9 cellular contexts compared by ENCODE assay signal in the genomic region with DNA sequence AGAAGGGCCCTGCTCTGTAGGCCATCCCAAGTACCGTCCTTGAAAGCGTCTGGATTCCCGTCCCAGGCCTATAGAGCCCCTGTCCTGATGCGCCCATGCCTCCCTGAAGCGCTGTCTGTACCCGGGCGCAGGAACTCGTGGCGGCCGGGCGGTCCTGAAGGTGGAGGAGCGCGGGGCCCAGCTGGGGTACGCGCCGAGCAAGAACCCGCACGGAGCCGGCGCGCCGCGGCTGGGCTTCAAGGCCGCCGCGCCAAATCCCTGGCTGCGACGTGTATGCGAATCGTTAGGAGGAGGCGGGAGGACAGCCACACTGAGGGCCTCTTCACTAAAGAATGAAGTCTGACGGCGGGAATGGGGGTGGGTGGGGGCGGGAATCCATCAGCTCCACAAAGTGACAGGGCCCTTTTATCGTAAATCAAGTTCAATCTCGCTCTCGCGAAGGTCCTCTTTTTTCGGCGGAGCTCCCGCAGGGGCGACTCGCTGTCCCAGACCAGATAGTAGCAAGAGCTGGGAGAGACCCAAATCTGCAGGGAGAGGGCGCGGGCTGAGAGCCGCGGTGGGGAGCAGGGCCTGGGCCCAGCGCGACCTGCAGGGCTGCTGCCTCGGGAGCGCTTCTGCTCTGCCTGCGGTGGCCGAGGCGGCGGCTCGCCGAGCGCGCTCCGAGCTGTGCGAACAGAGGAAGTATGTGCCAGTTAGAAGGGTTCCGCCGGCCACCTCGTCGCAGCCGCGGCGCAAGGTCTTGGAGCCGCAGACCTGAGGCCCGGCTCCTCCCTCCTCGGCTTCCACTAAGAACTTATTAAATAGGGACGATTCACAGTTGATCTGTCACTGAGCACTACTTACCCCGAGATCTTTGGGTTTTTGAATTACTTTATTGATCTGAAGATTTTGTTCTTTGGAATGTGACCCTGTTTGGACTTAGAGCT. TPM values are rescaled to one million over a fixed set of nuclear protein-coding genes. Genes with fewer than 3 reads are reported as not detected.
DNase-seq lines count a peak whose midpoint lies in the region; ATAC-seq, FAIRE-seq and TF ChIP-seq lines count a peak whose summit lies in the region.
"Had no signal": no experiment of that assay in that cellular context is flagged by ENCODE, and none has a peak within 500 bp of the region (broad histone marks: within the 10 kb centered on the region; RNA-seq: fewer than 3 reads in every experiment).

No MANE protein-coding gene starts in this region.

- H3K9me3 ChIP-seq in GM12878 (replicated peaks; ENCODE audit: control insufficient read depth, insufficient read depth, low read length) (no peaks in the 10 kb centered on the region; the same call in 2 of the 3 replicates), lower lobe of right lung (no peaks in the 10 kb centered on the region)

- TF ChIP-seq RAD21 in GM12878 (IDR thresholded peaks at IDR 0.05; ENCODE audit: insufficient read depth, low read depth, low read length), result no peak

- H3K4me3 ChIP-seq in GM12878 (no peak overlapping the region), lower lobe of right lung (peak overlapping the region; percentile 41)

- H3K4me1 ChIP-seq in GM12878 (ENCODE audit: control insufficient read depth, insufficient read depth, low read length), result no peaks in the 10 kb centered on the region
- H3K4me1 ChIP-seq in lower lobe of right lung, result peaks cover 17% of the 10 kb centered on the region

- peak; percentile 59 for ATAC-seq in Right ventricle myocardium inferior
- ATAC-seq in GM12878, result peak; percentile 40
- ATAC-seq in lower lobe of right lung, result peak; percentile 84 to 87
- ATAC-seq in GM21786 (IDR thresholded peaks at IDR 0.05; ENCODE audit: unreplicated experiment), result no peak
- ATAC-seq in GM19328 (IDR thresholded peaks at IDR 0.05; ENCODE audit: unreplicated experiment), result no peak
- no peak for ATAC-seq in HG03342 (IDR thresholded peaks at IDR 0.05; ENCODE audit: unreplicated experiment)

- H3K4me2 ChIP-seq in GM12878 (ENCODE audit: control insufficient read depth, insufficient read depth), result no peak overlapping the region

- in situ Hi-C loops in GM12878 (cut with MboI), result no loop called here

- 26% methylated on average over 71 of the region's 73 CpGs for WGBS in GM12878 (ENCODE audit: insufficient coverage, insufficient replicate concordance, low lambda C conversion rate, missing lambda C conversion rate)

- H4K20me1 ChIP-seq in GM12878 (ENCODE audit: control insufficient read depth, insufficient read depth), result no peaks in the 10 kb centered on the region

- CTCF ChIA-PET in GM12878 (lab: Yijun Ruan, JAX), result interaction anchor here (1.7 kb wide), 1 partner anchor 15 kb away, joined by 10 read pairs; no protein-coding TSS in a partner anchor

- H3K27me3 ChIP-seq in GM12878 (replicated peaks in 1 of 2; ENCODE audit: control insufficient read depth in 2 of 2, insufficient read depth in 2 of 2, low read length in 1 of 2) (peaks cover 11 to 14% of the 10 kb centered on the region in 2 experiments), lower lobe of right lung (ENCODE audit: low read depth) (peaks cover 91% of the 10 kb centered on the region)

- TF ChIP-seq CTCF in GM12878 (IDR thresholded peaks at IDR 0.05 in 2 of 3, conservative IDR thresholded peaks at IDR 0.05 in 1 of 3; ENCODE audit: control insufficient read depth in 2 of 3, extremely low read depth in 1 of 3, insufficient read depth in 1 of 3, low read depth in 3 of 3, low read length in 3 of 3) (no peak), lower lobe of right lung (IDR thresholded peaks at IDR 0.05) (no peak)

- FAIRE-seq in GM12878 (lab: Jason Lieb, UNC), result no peak

- H3K36me3 ChIP-seq in GM12878 (ENCODE audit: control insufficient read depth in 2 of 2, insufficient read depth in 2 of 2, low read length in 1 of 2), result no peaks in the 10 kb centered on the region
- no peaks in the 10 kb centered on the region for H3K36me3 ChIP-seq in lower lobe of right lung

- RAD21 ChIA-PET in GM12878 (lab: Charles Lee; ENCODE audit: unreplicated experiment), result interaction anchor here (0.5 kb wide), 1 partner anchor 61 kb away, joined by 3 read pairs; no protein-coding TSS in a partner anchor

- SMC1A ChIA-PET in GM12878 (lab: Charles Lee; ENCODE audit: uncharacterized antibody, unreplicated experiment), result interaction anchor here (0.6 to 1.2 kb wide), 2 partner anchors 76 to 232 kb away, joined by 3 read pairs; no protein-coding TSS in a partner anchor

- no peak overlapping the region for H2AFZ ChIP-seq in GM12878 (ENCODE audit: control insufficient read depth, low read depth, low read length)

- POLR2A ChIA-PET in GM12878 (lab: Charles Lee), result no interaction called here

- intact Hi-C loops in Right ventricle myocardium inferior (cut with DNase I), result no loop called here
- intact Hi-C loops in cardiac septum (cut with DNase I), result no loop called here
- intact Hi-C loops in GM12878 (cut with micrococcal nuclease; ENCODE audit: unreplicated experiment), result no loop called here
- intact Hi-C loops in lower lobe of right lung (cut with DNase I), result no loop called here

- no TSS peak for BruUV-seq in GM12878 (replicated peaks; lab: Mats Ljungman, UMichigan)

- DNase-seq in Right ventricle myocardium inferior (ENCODE audit: missing footprints), result no peak
- DNase-seq in cardiac septum (ENCODE audit: low spot score), result no peak
- DNase-seq in GM12878 (ENCODE audit: low read depth, low spot score), result no peak
- no peak for DNase-seq in lower lobe of right lung
- no peak for DNase-seq in NCI-H128 (lab: John Stamatoyannopoulos, UW; ENCODE audit: unreplicated experiment)

- no peak overlapping the region for H3K9ac ChIP-seq in GM12878 (ENCODE audit: control insufficient read depth, insufficient read depth, low read length)

- H3K27ac ChIP-seq in GM12878 (ENCODE audit: control insufficient read depth, insufficient read depth) (no peak overlapping the region), lower lobe of right lung (no peak overlapping the region)

- no peak for TF ChIP-seq POLR2A in GM12878 (IDR thresholded peaks at IDR 0.05; ENCODE audit: low read depth, low read length)

- H3K79me2 ChIP-seq in GM12878 (ENCODE audit: control insufficient read depth, insufficient read depth, low read length), result no peaks in the 10 kb centered on the region

- no peak for TF ChIP-seq EP300 in GM12878 (IDR thresholded peaks at IDR 0.05; ENCODE audit: borderline replicate concordance in 1 of 2, control insufficient read depth in 1 of 2, low read depth in 2 of 2, low read length in 2 of 2)

TF ChIP-seq in GM12878, 131 proteins besides CTCF, POLR2A, EP300 and RAD21:
- TF ChIP-seq, protein P1, sequence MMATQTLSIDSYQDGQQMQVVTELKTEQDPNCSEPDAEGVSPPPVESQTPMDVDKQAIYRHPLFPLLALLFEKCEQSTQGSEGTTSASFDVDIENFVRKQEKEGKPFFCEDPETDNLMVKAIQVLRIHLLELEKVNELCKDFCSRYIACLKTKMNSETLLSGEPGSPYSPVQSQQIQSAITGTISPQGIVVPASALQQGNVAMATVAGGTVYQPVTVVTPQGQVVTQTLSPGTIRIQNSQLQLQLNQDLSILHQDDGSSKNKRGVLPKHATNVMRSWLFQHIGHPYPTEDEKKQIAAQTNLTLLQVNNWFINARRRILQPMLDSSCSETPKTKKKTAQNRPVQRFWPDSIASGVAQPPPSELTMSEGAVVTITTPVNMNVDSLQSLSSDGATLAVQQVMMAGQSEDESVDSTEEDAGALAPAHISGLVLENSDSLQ (IDR thresholded peaks at IDR 0.05), result no peak
- TF ChIP-seq ESRRA (IDR thresholded peaks at IDR 0.05; ENCODE audit: low read length) (no peak), CBX5 (IDR thresholded peaks at IDR 0.05; ENCODE audit: low read depth) (no peak), NR2C2 (IDR thresholded peaks at IDR 0.05; ENCODE audit: borderline replicate concordance, control insufficient read depth, insufficient read length, low read depth) (no peak), HDAC6 (IDR thresholded peaks at IDR 0.05; ENCODE audit: unreplicated experiment) (no peak)

RNA-seq across cellular contexts. Expression of a gene that starts 10.4 kb away (rescaled TPM):
- total RNA-seq in Right ventricle myocardium inferior (not detected), cardiac septum (not detected), GM12878 (2014; rRNA removed) (not detected in 2 replicates), GM12878 (2014; rRNA removed; fragmentation: Illumina TruSeq; extraction: Trizol) (not detected in 2 replicates), GM12878 (2021) (not detected in 2 replicates), lower lobe of right lung (not detected)
- total RNA-seq in GM12878 (2013; cell fraction: nucleolus; rRNA removed), result not detected in 2 replicates
- polyA plus RNA-seq in GM12878 (2011; ENCODE audit: low read depth), result not detected
- polyA plus RNA-seq in GM12878 (2011; rRNA removed) (not detected in 2 replicates), GM12878 (2014; fragmentation: Illumina TruSeq; extraction: Trizol) (not detected in 2 replicates), GM12878 (2014; fragmentation: Nextera tagmentation; extraction: Ambion mirVana) (not detected), GM12878 (2014; rRNA removed) (not detected in 2 replicates), GM12878 (2016; fragmentation: Nextera tagmentation; extraction: Ambion mirVana) (not detected)
- not detected in 2 replicates for polyA plus RNA-seq in GM12878 (2011; cell fraction: cytosol; rRNA removed)
- not detected in 2 replicates for polyA plus RNA-seq in GM12878 (2011; cell fraction: nucleus; rRNA removed)
- not detected in 2 replicates for polyA plus RNA-seq in GM12878 (2012)
- polyA minus RNA-seq in GM12878 (2011; rRNA and poly(A)+ RNA removed), result not detected in 2 replicates
- not detected in 2 replicates for polyA minus RNA-seq in GM12878 (2011; cell fraction: cytosol; rRNA and poly(A)+ RNA removed)
- not detected in 2 replicates for polyA minus RNA-seq in GM12878 (2011; cell fraction: nucleus; rRNA and poly(A)+ RNA removed)
- polyA plus RNA-seq: thymus had no signal

Comparison
In these comparisons a context has a peak if more than half of its experiments do, and no peak if none do; other contexts are left out.
1. ATAC-seq: peak in Right ventricle myocardium inferior (single experiment), GM12878 (single experiment) and lower lobe of right lung (2 of 2); none in GM21786 (single experiment), GM19328 (single experiment) and HG03342 (single experiment).